Comparison of ENCODE assay signal across 12 cellular contexts in genomic region chr2:173400760-173401159, GRCh38. TPM values are rescaled to one million over a fixed set of nuclear protein-coding genes. Genes with fewer than 3 reads are reported as not detected.
DNase-seq lines count a peak whose midpoint lies in the region; ATAC-seq, FAIRE-seq and TF ChIP-seq lines count a peak whose summit lies in the region.
"Had no signal": no experiment of that assay in that cellular context is flagged by ENCODE, and none has a peak within 500 bp of the region (broad histone marks: within the 10 kb centered on the region; RNA-seq: fewer than 3 reads in every experiment).

No MANE protein-coding gene starts in this region.

- no peak overlapping the region for H3K4me2 ChIP-seq in mammary epithelial cell (ENCODE audit: insufficient read depth, low read depth, low read length)

- H3K27me3 ChIP-seq in mammary epithelial cell (ENCODE audit: insufficient read depth, low read length) (no peaks in the 10 kb centered on the region), upper lobe of right lung (peaks cover 65% of the 10 kb centered on the region)

- H3K27ac ChIP-seq in mammary epithelial cell (ENCODE audit: insufficient read depth, low read depth, low read length) (no peak overlapping the region), upper lobe of right lung (no peak overlapping the region)
- H3K27ac ChIP-seq: parathyroid adenoma had no signal

- H2AFZ ChIP-seq in mammary epithelial cell (ENCODE audit: low read depth, low read length), result no peak overlapping the region

- no peak for FAIRE-seq in urothelium cell line (lab: Jason Lieb, UNC)

- CTCF ChIA-PET in MCF 10A (lab: Yijun Ruan, JAX) (interaction anchor here (0.5 to 7.6 kb wide), 16 partner anchors 12 to 651 kb away, joined by 3 to 145 read pairs (median 3); no protein-coding TSS in a partner anchor), mammary epithelial cell (lab: Charles Lee; ENCODE audit: low non-redundant PET) (interaction anchor here (0.6 kb wide), 1 partner anchor 48 kb away, joined by 6 read pairs; no protein-coding TSS in a partner anchor)

- no peak overlapping the region for H3K27ac Mint-ChIP-seq in MCF 10A (ENCODE audit: low read depth, unreplicated experiment)
- H3K27ac Mint-ChIP-seq: stimulated activated naive B cell treated with anti-CD40 and anti-IgM and Interleukin-4, amounts not matched to agents 10 μg/mL and 1 μg/mL and 100 μg/mL, for 72 hours had no signal

- BruUV-seq in MCF 10A (replicated peaks; lab: Mats Ljungman, UMichigan) (no TSS peak), mammary epithelial cell (replicated peaks; lab: Mats Ljungman, UMichigan) (no TSS peak)

- DNase-seq in MCF 10A (ENCODE audit: unreplicated experiment), result peak; percentile 47
- DNase-seq in mammary epithelial cell, result no peak
- DNase-seq in NCI-H1694 treated with DMSO at 0.1 percent for 48 hours (lab: John Stamatoyannopoulos, UW), result peak; percentile 81
- peak in 1 of 2 donors; percentile 24 for DNase-seq in cardiac fibroblast (ENCODE audit: low read depth in 2 of 2)
- DNase-seq in urothelium cell line (ENCODE audit: low spot score), result peak; percentile 52
- no peak for DNase-seq in upper lobe of right lung
- no peak for DNase-seq in NCI-H1092 (lab: John Stamatoyannopoulos, UW)
- DNase-seq in activated T-cell treated with anti-CD3 and anti-CD28 coated beads, Interleukin-2, amount 50 U/mL, for 4 hours, result no peak
- DNase-seq: activated effector memory CD4-positive, alpha-beta T cell treated with Interleukin-2 at 50 U/mL for 16 hours; DMS79 treated with DMSO at 0.1 percent for 48 hours; stimulated activated naive B cell treated with anti-CD40 and anti-IgM and Interleukin-4, amounts not matched to agents 10 μg/mL and 1 μg/mL and 100 μg/mL, for 72 hours had no signal

- H3K36me3 Mint-ChIP-seq in MCF 10A (ENCODE audit: insufficient read depth, unreplicated experiment), result no peaks in the 10 kb centered on the region
- no peaks in the 10 kb centered on the region for H3K36me3 Mint-ChIP-seq in activated T-cell treated with anti-CD3 and anti-CD28 coated beads, Interleukin-2, amount 50 U/mL, for 4 hours (ENCODE audit: insufficient read depth)
- H3K36me3 Mint-ChIP-seq: stimulated activated naive B cell treated with anti-CD40 and anti-IgM and Interleukin-4, amounts not matched to agents 10 μg/mL and 1 μg/mL and 100 μg/mL, for 72 hours had no signal

- 28% methylated on average over 3 of the region's 4 CpGs for WGBS in mammary epithelial cell (ENCODE audit: low coverage, missing lambda C conversion rate)

- no peaks in the 10 kb centered on the region for H3K79me2 ChIP-seq in mammary epithelial cell (ENCODE audit: insufficient read depth, low read length)
- H3K79me2 ChIP-seq: parathyroid adenoma had no signal

- intact Hi-C loops in MCF 10A (cut with micrococcal nuclease), result loop anchor here (10.0 kb wide), 1 partner anchor 644 kb away; no protein-coding TSS in a partner anchor
- intact Hi-C loops in mammary epithelial cell (cut with micrococcal nuclease), result loop anchor here (5.0 kb wide), 2 partner anchors 113 to 642 kb away; no protein-coding TSS in a partner anchor
- intact Hi-C loops in upper lobe of right lung (cut with DNase I), result no loop called here

- no peak for ATAC-seq in upper lobe of right lung
- ATAC-seq in activated T-cell treated with anti-CD3 and anti-CD28 coated beads, Interleukin-2, amount 50 U/mL, for 4 hours, result no peak

- H3K4me3 Mint-ChIP-seq in MCF 10A (ENCODE audit: unreplicated experiment), result no peak overlapping the region
- H3K4me3 Mint-ChIP-seq in activated T-cell treated with anti-CD3 and anti-CD28 coated beads, Interleukin-2, amount 50 U/mL, for 4 hours, result no peak overlapping the region
- H3K4me3 Mint-ChIP-seq: stimulated activated naive B cell treated with anti-CD40 and anti-IgM and Interleukin-4, amounts not matched to agents 10 μg/mL and 1 μg/mL and 100 μg/mL, for 72 hours had no signal

- peaks cover 16% of the 10 kb centered on the region for H3K4me1 Mint-ChIP-seq in MCF 10A (ENCODE audit: insufficient read depth, unreplicated experiment)
- peaks cover 7% of the 10 kb centered on the region for H3K4me1 Mint-ChIP-seq in activated T-cell treated with anti-CD3 and anti-CD28 coated beads, Interleukin-2, amount 50 U/mL, for 4 hours (ENCODE audit: low read depth)

- H3K9ac ChIP-seq in mammary epithelial cell (ENCODE audit: insufficient read depth, low read length), result no peak overlapping the region
- H3K9ac ChIP-seq: parathyroid adenoma had no signal

- no peaks in the 10 kb centered on the region for H4K20me1 ChIP-seq in mammary epithelial cell (ENCODE audit: insufficient read depth, low read length)

- in situ Hi-C loops in mammary epithelial cell (cut with MboI; ENCODE audit: low sequenced_read_pairs in 2 of 2), result loop anchor here in 1 of 2 donors (5.0 to 25.0 kb wide), 2 partner anchors 47 to 262 kb away; no protein-coding TSS in a partner anchor

- peaks cover 64% of the 10 kb centered on the region for H3K27me3 Mint-ChIP-seq in MCF 10A (ENCODE audit: insufficient read depth, unreplicated experiment)
- peaks cover 62% of the 10 kb centered on the region for H3K27me3 Mint-ChIP-seq in activated T-cell treated with anti-CD3 and anti-CD28 coated beads, Interleukin-2, amount 50 U/mL, for 4 hours (ENCODE audit: low read depth)

- no peak overlapping the region for H3K4me3 ChIP-seq in mammary epithelial cell (replicated peaks in 1 of 3; ENCODE audit: insufficient read depth in 1 of 3, low read depth in 2 of 3, low read length in 3 of 3)
- no peak overlapping the region for H3K4me3 ChIP-seq in cardiac fibroblast (replicated peaks in 1 of 2; ENCODE audit: low read depth in 2 of 2, low read length in 2 of 2)
- H3K4me3 ChIP-seq in upper lobe of right lung, result no peak overlapping the region

- POLR2A ChIA-PET in MCF 10A (lab: Yijun Ruan, JAX), result interaction anchor here (2.5 kb wide), 1 partner anchor 48 kb away, joined by 20 read pairs; no protein-coding TSS in a partner anchor

- H3K4me1 ChIP-seq in mammary epithelial cell (ENCODE audit: insufficient read depth, low read length), result peaks cover 9% of the 10 kb centered on the region
- no peaks in the 10 kb centered on the region for H3K4me1 ChIP-seq in upper lobe of right lung

- TF ChIP-seq CTCF in MCF 10A (IDR thresholded peaks at IDR 0.05; ENCODE audit: unreplicated experiment), result no peak
- TF ChIP-seq CTCF in mammary epithelial cell (conservative IDR thresholded peaks at IDR 0.05 in 1 of 2, IDR thresholded peaks at IDR 0.05 in 1 of 2; ENCODE audit: extremely low read depth in 1 of 2, insufficient read depth in 1 of 2, low read depth in 1 of 2, low read length in 2 of 2), result peak in 1 of 2 donors; percentile 9
- TF ChIP-seq CTCF in cardiac fibroblast (IDR thresholded peaks at IDR 0.05; ENCODE audit: low read depth, low read length), result peak; percentile 34
- no peak for TF ChIP-seq CTCF in upper lobe of right lung (IDR thresholded peaks at IDR 0.05)

- dilution Hi-C loops in mammary epithelial cell (cut with HindIII; ENCODE audit: low sequenced_read_pairs), result no loop called here

- H3K9me3 ChIP-seq in mammary epithelial cell (replicated peaks; ENCODE audit: insufficient read depth, low read length) (no peaks in the 10 kb centered on the region), upper lobe of right lung (no peaks in the 10 kb centered on the region)

- H3K9me3 Mint-ChIP-seq in MCF 10A (ENCODE audit: unreplicated experiment), result no peaks in the 10 kb centered on the region
- H3K9me3 Mint-ChIP-seq in activated T-cell treated with anti-CD3 and anti-CD28 coated beads, Interleukin-2, amount 50 U/mL, for 4 hours, result no peaks in the 10 kb centered on the region
- H3K9me3 Mint-ChIP-seq: stimulated activated naive B cell treated with anti-CD40 and anti-IgM and Interleukin-4, amounts not matched to agents 10 μg/mL and 1 μg/mL and 100 μg/mL, for 72 hours had no signal

- H3K36me3 ChIP-seq in mammary epithelial cell (ENCODE audit: insufficient read depth, low read length) (no peaks in the 10 kb centered on the region), upper lobe of right lung (no peaks in the 10 kb centered on the region)

RNA-seq across cellular contexts. Expression of gene CDCA7, which starts 46.1 kb away (rescaled TPM):
- total RNA-seq in MCF 10A (2022), result 6.2 and 14.0 TPM in 2 replicates
- 10 to 100 TPM in 1 of 2 donors, 1 to 10 TPM in 1; 2.5 to 20.0 TPM for total RNA-seq in mammary epithelial cell
- polyA plus RNA-seq in mammary epithelial cell, result 34.4 TPM
- 39.2 TPM for polyA minus RNA-seq in mammary epithelial cell
- total RNA-seq in upper lobe of right lung, result 4.1 TPM
- total RNA-seq in activated T-cell treated with anti-CD3 and anti-CD28 coated beads, Interleukin-2, amount 50 U/mL, for 4 hours, result 10 to 100 TPM; 23.1 to 36.9 (median 28.0) TPM

Comparison
In these comparisons a context has a peak if more than half of its experiments do, and no peak if none do; other contexts are left out.
1. DNase-seq: peak in MCF 10A (single experiment), NCI-H1694 treated with DMSO at 0.1 percent for 48 hours (single experiment) and urothelium cell line (single experiment); none in mammary epithelial cell (single experiment), upper lobe of right lung (single experiment), NCI-H1092 (single experiment) and activated T-cell treated with anti-CD3 and anti-CD28 coated beads, Interleukin-2, amount 50 U/mL, for 4 hours (single experiment).